23 cellular contexts compared by ENCODE assay signal in genomic region chr18:20988726-20989125, GRCh38.
"Had no signal": no experiment of that assay in that cellular context is flagged by ENCODE, and none has a peak within 500 bp of the region (broad histone marks: within the 10 kb centered on the region; RNA-seq: fewer than 3 reads in every experiment).

No MANE protein-coding gene starts in this region.

- H3K9me3 Mint-ChIP-seq: activated B cell treated with CpG ODN at 0.5 μM for 24 hours; activated naive CD8-positive, alpha-beta T cell treated with anti-CD3 and anti-CD28 coated beads, Interleukin-2, amount 50 U/mL, for 24 hours; dendritic cell treated with granulocyte-macrophage colony-stimulating factor and Interleukin-4, amounts not matched to agents 40 ng/mL and 50 ng/mL, for 4 days; naive thymus-derived CD8-positive, alpha-beta T cell; stimulated activated naive B cell treated with anti-CD40 and anti-IgM and Interleukin-4, amounts not matched to agents 10 μg/mL and 1 μg/mL and 100 μg/mL, for 72 hours; T-cell; T-helper 2 cell treated with Interferon-gamma antibody and Interleukin-4, amounts not matched to agents 5 μg/mL and 100 μg/mL, for 36 hours had no signal

- ATAC-seq: activated CD4-positive, alpha-beta T cell treated with anti-CD3 and anti-CD28 coated beads for 36 hours; activated CD8-positive, alpha-beta memory T cell treated with anti-CD3 and anti-CD28 coated beads, Interleukin-2, amount 10 ng/mL, durations not matched to agents 7 days and 5 days; activated CD8-positive, alpha-beta T cell treated with anti-CD3 and anti-CD28 coated beads, Interleukin-2, amount 10 ng/mL, durations not matched to agents 7 days and 5 days; activated naive CD8-positive, alpha-beta T cell treated with anti-CD3 and anti-CD28 coated beads, Interleukin-2, amount 50 U/mL, for 24 hours; foreskin keratinocyte; heart left ventricle; left ventricle myocardium superior; naive thymus-derived CD8-positive, alpha-beta T cell; right lobe of liver; stimulated activated naive B cell treated with anti-CD40 and anti-IgM and Interleukin-4, amounts not matched to agents 10 μg/mL and 1 μg/mL and 100 μg/mL, for 72 hours; T-cell had no signal

- H3K27ac Mint-ChIP-seq: activated B cell treated with CpG ODN at 0.5 μM for 24 hours; activated CD8-positive, alpha-beta memory T cell treated with anti-CD3 and anti-CD28 coated beads, Interleukin-2, amount 10 ng/mL, durations not matched to agents 7 days and 5 days; activated CD8-positive, alpha-beta T cell treated with anti-CD3 and anti-CD28 coated beads, Interleukin-2, amount 10 ng/mL, durations not matched to agents 7 days and 5 days; dendritic cell treated with granulocyte-macrophage colony-stimulating factor and Interleukin-4, amounts not matched to agents 40 ng/mL and 50 ng/mL, for 4 days; T-helper 2 cell treated with Interferon-gamma antibody and Interleukin-4, amounts not matched to agents 5 μg/mL and 100 μg/mL, for 36 hours had no signal

- DNase-seq: activated B cell treated with CpG ODN at 0.5 μM for 24 hours; activated CD4-positive, alpha-beta T cell treated with anti-CD3 and anti-CD28 coated beads for 36 hours; activated CD8-positive, alpha-beta memory T cell treated with anti-CD3 and anti-CD28 coated beads, Interleukin-2, amount 10 ng/mL, durations not matched to agents 7 days and 5 days; activated CD8-positive, alpha-beta T cell treated with anti-CD3 and anti-CD28 coated beads, Interleukin-2, amount 10 ng/mL, durations not matched to agents 7 days and 5 days; activated effector memory CD4-positive, alpha-beta T cell treated with anti-CD3 and anti-CD28 coated beads, Interleukin-2, amount 50 U/mL, for 16 hours; activated naive CD4-positive, alpha-beta T cell treated with anti-CD3 and anti-CD28 coated beads, Interleukin-2, amount 50 U/mL, for 16 hours; activated naive CD8-positive, alpha-beta T cell treated with anti-CD3 and anti-CD28 coated beads, Interleukin-2, amount 50 U/mL, for 24 hours; central memory CD4-positive, alpha-beta T cell; foreskin keratinocyte; heart left ventricle; left ventricle myocardium superior; naive thymus-derived CD8-positive, alpha-beta T cell; right lobe of liver; stimulated activated CD4-positive, alpha-beta T cell treated with anti-CD3 and anti-CD28 coated beads, Interleukin-12 subunit alpha, Interleukin-12 subunit beta, amount 100 ng/mL, for 4 hours; stimulated activated CD4-positive, alpha-beta T cell treated with anti-CD3 and anti-CD28 coated beads, Interleukin-4, amount 100 ng/mL, for 4 hours; stimulated activated CD8-positive, alpha-beta memory T cell treated with anti-CD3 and anti-CD28 coated beads, Interleukin-4, amount 100 ng/mL, for 48 hours; stimulated activated naive B cell treated with anti-CD40 and anti-IgM and Interleukin-4, amounts not matched to agents 10 μg/mL and 1 μg/mL and 100 μg/mL, for 72 hours; stomach; T-cell; thyroid gland; upper lobe of left lung had no signal

- H3K4me1 Mint-ChIP-seq: activated B cell treated with CpG ODN at 0.5 μM for 24 hours; activated CD4-positive, alpha-beta T cell treated with anti-CD3 and anti-CD28 coated beads for 36 hours; activated CD8-positive, alpha-beta memory T cell treated with anti-CD3 and anti-CD28 coated beads, Interleukin-2, amount 10 ng/mL, durations not matched to agents 7 days and 5 days; activated naive CD8-positive, alpha-beta T cell treated with anti-CD3 and anti-CD28 coated beads, Interleukin-2, amount 50 U/mL, for 24 hours; stimulated activated naive B cell treated with anti-CD40 and anti-IgM and Interleukin-4, amounts not matched to agents 10 μg/mL and 1 μg/mL and 100 μg/mL, for 72 hours; T-cell had no signal

- H3K4me3 Mint-ChIP-seq: activated B cell treated with CpG ODN at 0.5 μM for 24 hours; activated CD4-positive, alpha-beta T cell treated with anti-CD3 and anti-CD28 coated beads for 36 hours; activated CD8-positive, alpha-beta memory T cell treated with anti-CD3 and anti-CD28 coated beads, Interleukin-2, amount 10 ng/mL, durations not matched to agents 7 days and 5 days; activated CD8-positive, alpha-beta T cell treated with anti-CD3 and anti-CD28 coated beads, Interleukin-2, amount 10 ng/mL, durations not matched to agents 7 days and 5 days; activated naive CD8-positive, alpha-beta T cell treated with anti-CD3 and anti-CD28 coated beads, Interleukin-2, amount 50 U/mL, for 24 hours; dendritic cell treated with granulocyte-macrophage colony-stimulating factor and Interleukin-4, amounts not matched to agents 40 ng/mL and 50 ng/mL, for 4 days; naive thymus-derived CD8-positive, alpha-beta T cell; stimulated activated naive B cell treated with anti-CD40 and anti-IgM and Interleukin-4, amounts not matched to agents 10 μg/mL and 1 μg/mL and 100 μg/mL, for 72 hours; T-cell; T-helper 2 cell treated with Interferon-gamma antibody and Interleukin-4, amounts not matched to agents 5 μg/mL and 100 μg/mL, for 36 hours had no signal

- H3K27me3 Mint-ChIP-seq: activated B cell treated with CpG ODN at 0.5 μM for 24 hours; activated CD4-positive, alpha-beta T cell treated with anti-CD3 and anti-CD28 coated beads for 36 hours; activated CD8-positive, alpha-beta memory T cell treated with anti-CD3 and anti-CD28 coated beads, Interleukin-2, amount 10 ng/mL, durations not matched to agents 7 days and 5 days; activated naive CD8-positive, alpha-beta T cell treated with anti-CD3 and anti-CD28 coated beads, Interleukin-2, amount 50 U/mL, for 24 hours; dendritic cell treated with granulocyte-macrophage colony-stimulating factor and Interleukin-4, amounts not matched to agents 40 ng/mL and 50 ng/mL, for 4 days; naive thymus-derived CD8-positive, alpha-beta T cell; stimulated activated naive B cell treated with anti-CD40 and anti-IgM and Interleukin-4, amounts not matched to agents 10 μg/mL and 1 μg/mL and 100 μg/mL, for 72 hours; T-cell had no signal
